ENCODE assay signal across 8 cellular contexts in the genomic region with DNA sequence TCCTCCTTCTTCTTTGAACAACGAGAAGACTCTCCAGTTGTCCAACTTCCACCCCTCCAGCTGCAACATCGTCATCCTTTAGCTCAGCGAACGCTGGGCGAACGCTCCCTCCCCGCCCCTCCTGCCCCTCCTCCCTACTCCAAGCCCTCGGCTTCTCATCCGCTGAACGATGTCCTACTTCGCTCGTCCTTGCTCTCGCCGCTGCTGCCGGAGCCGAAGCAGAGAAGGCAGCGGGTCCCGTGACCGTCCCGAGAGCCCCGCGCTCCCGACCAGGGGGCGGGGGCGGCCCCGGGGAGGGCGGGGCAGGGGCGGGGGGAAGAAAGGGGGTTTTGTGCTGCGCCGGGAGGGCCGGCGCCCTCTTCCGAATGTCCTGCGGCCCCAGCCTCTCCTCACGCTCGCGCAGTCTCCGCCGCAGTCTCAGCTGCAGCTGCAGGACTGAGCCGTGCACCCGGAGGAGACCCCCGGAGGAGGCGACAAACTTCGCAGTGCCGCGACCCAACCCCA. TPM values are rescaled to one million over a fixed set of nuclear protein-coding genes. Genes with fewer than 3 reads are reported as not detected.
DNase-seq lines count a peak whose midpoint lies in the region; ATAC-seq and TF ChIP-seq lines count a peak whose summit lies in the region.

A gene with protein sequence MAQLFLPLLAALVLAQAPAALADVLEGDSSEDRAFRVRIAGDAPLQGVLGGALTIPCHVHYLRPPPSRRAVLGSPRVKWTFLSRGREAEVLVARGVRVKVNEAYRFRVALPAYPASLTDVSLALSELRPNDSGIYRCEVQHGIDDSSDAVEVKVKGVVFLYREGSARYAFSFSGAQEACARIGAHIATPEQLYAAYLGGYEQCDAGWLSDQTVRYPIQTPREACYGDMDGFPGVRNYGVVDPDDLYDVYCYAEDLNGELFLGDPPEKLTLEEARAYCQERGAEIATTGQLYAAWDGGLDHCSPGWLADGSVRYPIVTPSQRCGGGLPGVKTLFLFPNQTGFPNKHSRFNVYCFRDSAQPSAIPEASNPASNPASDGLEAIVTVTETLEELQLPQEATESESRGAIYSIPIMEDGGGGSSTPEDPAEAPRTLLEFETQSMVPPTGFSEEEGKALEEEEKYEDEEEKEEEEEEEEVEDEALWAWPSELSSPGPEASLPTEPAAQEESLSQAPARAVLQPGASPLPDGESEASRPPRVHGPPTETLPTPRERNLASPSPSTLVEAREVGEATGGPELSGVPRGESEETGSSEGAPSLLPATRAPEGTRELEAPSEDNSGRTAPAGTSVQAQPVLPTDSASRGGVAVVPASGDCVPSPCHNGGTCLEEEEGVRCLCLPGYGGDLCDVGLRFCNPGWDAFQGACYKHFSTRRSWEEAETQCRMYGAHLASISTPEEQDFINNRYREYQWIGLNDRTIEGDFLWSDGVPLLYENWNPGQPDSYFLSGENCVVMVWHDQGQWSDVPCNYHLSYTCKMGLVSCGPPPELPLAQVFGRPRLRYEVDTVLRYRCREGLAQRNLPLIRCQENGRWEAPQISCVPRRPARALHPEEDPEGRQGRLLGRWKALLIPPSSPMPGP (plus strand): TSS at position 357 of the 504 bp plus-strand sequence. CDS start 3,938 bp downstream, outside the sequence.

- no peak for TF ChIP-seq CTCF in RWPE2 (IDR thresholded peaks at IDR 0.05; ENCODE audit: poor library complexity, severe bottlenecking)
- TF ChIP-seq CTCF in esophagus squamous epithelium (IDR thresholded peaks at IDR 0.05), result no peak

- no peak for TF ChIP-seq POLR2A in esophagus squamous epithelium (IDR thresholded peaks at IDR 0.05)

- no peaks in the 10 kb centered on the region for H3K36me3 ChIP-seq in RWPE2 (ENCODE audit: low read depth)
- H3K36me3 ChIP-seq in esophagus squamous epithelium, result no peaks in the 10 kb centered on the region

- H3K4me3 ChIP-seq in RWPE2 (ENCODE audit: severe bottlenecking) (no peak within 1 kb of the TSS), esophagus squamous epithelium (peak within 1 kb of the TSS in 3 of 4 donors; percentile 8 to 62 (median 41))

- H3K9me3 ChIP-seq in RWPE2 (ENCODE audit: severe bottlenecking) (no peaks in the 10 kb centered on the region), esophagus squamous epithelium (no peaks in the 10 kb centered on the region)

- ATAC-seq in RWPE2 (ENCODE audit: low read depth), result peak; percentile 17; the same call in 2 of the 3 replicates

- WGBS in esophagus squamous epithelium, 2 donors, result 0 to 1% methylated on average over 9 to 10 of the region's 46 CpGs

- H3K4me1 ChIP-seq in RWPE2 (ENCODE audit: insufficient read depth, poor library complexity, severe bottlenecking) (no peaks in the 10 kb centered on the region), esophagus squamous epithelium (peaks cover 7 to 15% (median 11%) of the 10 kb centered on the region in 3 donors)

- H3K27ac ChIP-seq in RWPE2 (ENCODE audit: poor library complexity, severe bottlenecking) (no peak within 1 kb of the TSS), esophagus squamous epithelium (no peak within 1 kb of the TSS)

- intact Hi-C loops in esophagus squamous epithelium (cut with DNase I), result no loop called here

- peak; percentile 46 for DNase-seq in DMS53 treated with DMSO at 0.1 percent for 48 hours (lab: John Stamatoyannopoulos, UW; ENCODE audit: unreplicated experiment)
- no peak for DNase-seq in RWPE2 (ENCODE audit: low spot score)
- no peak for DNase-seq in esophagus squamous epithelium (lab: John Stamatoyannopoulos, UW)
- DNase-seq in nucleus accumbens (lab: John Stamatoyannopoulos, UW), result peak in 51 of 56 donors; percentile 32 to 86 (median 72)
- DNase-seq in SW480 (ENCODE audit: low spot score), result no peak
- DNase-seq in OCI-M2 (lab: John Stamatoyannopoulos, UW; ENCODE audit: unreplicated experiment), result no peak
- no peak for DNase-seq in DMS153 treated with DMSO at 0.1 percent for 48 hours (lab: John Stamatoyannopoulos, UW; ENCODE audit: unreplicated experiment)
- DNase-seq in COLO829 (ENCODE audit: low spot score), result no peak

- H3K27me3 ChIP-seq in RWPE2 (ENCODE audit: insufficient read depth, poor library complexity, severe bottlenecking), result peaks cover 94% of the 10 kb centered on the region
- H3K27me3 ChIP-seq in esophagus squamous epithelium, result peaks cover 11 to 100% (median 28%) of the 10 kb centered on the region in 4 donors

RNA-seq across cellular contexts. Expression of the gene that starts here (rescaled TPM):
- not detected for total RNA-seq in esophagus squamous epithelium

Comparison
In these comparisons a context has a peak if more than half of its experiments do, and no peak if none do; other contexts are left out.
1. DNase-seq: peak in DMS53 treated with DMSO at 0.1 percent for 48 hours (single experiment) and nucleus accumbens (51 of 56); none in RWPE2 (single experiment), esophagus squamous epithelium (single experiment), SW480 (single experiment), OCI-M2 (single experiment), DMS153 treated with DMSO at 0.1 percent for 48 hours (single experiment) and COLO829 (single experiment).